9 cellular contexts compared by ENCODE assay signal in the genomic region with DNA sequence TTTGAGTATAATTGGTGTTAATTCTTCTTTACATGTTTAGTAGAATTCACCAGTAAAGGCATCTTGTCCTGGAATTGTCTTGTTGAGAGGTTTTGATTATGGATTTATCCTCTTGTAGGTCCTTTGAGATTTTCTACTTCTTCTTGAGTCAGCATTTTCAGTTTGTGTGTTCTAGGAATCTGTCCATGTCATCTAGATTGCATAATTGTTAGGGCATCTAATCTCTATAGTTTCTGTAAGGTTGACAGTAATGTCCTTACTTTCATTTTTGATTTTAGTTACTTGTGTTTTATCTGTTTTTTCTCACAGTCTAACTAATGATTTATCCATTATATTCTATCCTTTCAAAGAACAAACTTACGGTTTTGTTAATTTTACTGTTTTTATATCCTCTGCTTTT.
DNase-seq lines count a peak whose midpoint lies in the region; ATAC-seq and TF ChIP-seq lines count a peak whose summit lies in the region.
"Had no signal": no experiment of that assay in that cellular context is flagged by ENCODE, and none has a peak within 500 bp of the region (broad histone marks: within the 10 kb centered on the region; RNA-seq: fewer than 3 reads in every experiment).

No MANE protein-coding gene starts in this region.

- H3K9ac ChIP-seq in mesenchymal stem cell (ENCODE audit: low read length), result no peak overlapping the region

- H3K27ac ChIP-seq in mesenchymal stem cell (ENCODE audit: low read length, poor library complexity, severe bottlenecking), result no peak overlapping the region

- no peak overlapping the region for H3K4me3 ChIP-seq in NB4 (ENCODE audit: low read depth, low read length)
- no peak overlapping the region for H3K4me3 ChIP-seq in mesenchymal stem cell (ENCODE audit: insufficient read depth in 1 of 2, low read depth in 1 of 2, low read length in 2 of 2)

- no peak for TF ChIP-seq CTCF in NB4 (IDR thresholded peaks at IDR 0.05; ENCODE audit: low read depth, low read length)

- no peak overlapping the region for H2AK5ac ChIP-seq in mesenchymal stem cell (ENCODE audit: low read length, severe bottlenecking)

- no peak overlapping the region for H3K23ac ChIP-seq in mesenchymal stem cell (ENCODE audit: low read length in 2 of 2)

- no peak overlapping the region for H3K18ac ChIP-seq in mesenchymal stem cell (ENCODE audit: low read depth in 1 of 2, low read length in 2 of 2)

- DNase-seq in NB4 (ENCODE audit: low read depth) (peak; percentile 4), mesenchymal stem cell (peak; percentile 13), occipital lobe (lab: John Stamatoyannopoulos, UW) (no peak), COR-L47 (lab: John Stamatoyannopoulos, UW) (no peak)
- DNase-seq: head of caudate nucleus, right cardiac atrium had no signal

- H3K79me1 ChIP-seq in mesenchymal stem cell (replicated peaks; ENCODE audit: low read length, poor library complexity, severe bottlenecking), result no peaks in the 10 kb centered on the region

- no peak overlapping the region for H2BK5ac ChIP-seq in mesenchymal stem cell (ENCODE audit: low read depth, low read length, poor library complexity, severe bottlenecking)

- no peaks in the 10 kb centered on the region for H3K9me3 ChIP-seq in mesenchymal stem cell (ENCODE audit: control insufficient read depth, low read length)

- H3K4ac ChIP-seq in mesenchymal stem cell (ENCODE audit: low read depth in 1 of 2, low read length in 2 of 2), result no peak overlapping the region

- ATAC-seq in GM18508 (IDR thresholded peaks at IDR 0.05; ENCODE audit: insufficient read depth, unreplicated experiment), result peak; percentile 54
- peak; percentile 43 for ATAC-seq in GM21717 (IDR thresholded peaks at IDR 0.05; ENCODE audit: unreplicated experiment)
- no peak for ATAC-seq in GM19023 (IDR thresholded peaks at IDR 0.05; ENCODE audit: unreplicated experiment)
- ATAC-seq: right cardiac atrium had no signal

- H3K14ac ChIP-seq in mesenchymal stem cell (ENCODE audit: low read length in 2 of 2), result no peak overlapping the region

- TF ChIP-seq POLR2A in NB4 (IDR thresholded peaks at IDR 0.05; ENCODE audit: extremely low read depth, insufficient read length), result no peak

- no peaks in the 10 kb centered on the region for H3K27me3 ChIP-seq in mesenchymal stem cell (ENCODE audit: control insufficient read depth in 1 of 2, insufficient read depth in 1 of 2, low read length in 2 of 2)

- H3K36me3 ChIP-seq in mesenchymal stem cell (ENCODE audit: control insufficient read depth in 1 of 2, insufficient read depth in 2 of 2, low read depth in 1 of 2, low read length in 2 of 2), result no peaks in the 10 kb centered on the region

- H2BK120ac ChIP-seq in mesenchymal stem cell (ENCODE audit: low read depth, low read length), result no peak overlapping the region

- H3K4me1 ChIP-seq in mesenchymal stem cell (ENCODE audit: control insufficient read depth, insufficient read depth, low read depth, low read length), result no peaks in the 10 kb centered on the region

- WGBS in mesenchymal stem cell, result 100% methylated on average over 1 of the region's 1 CpG

- no peak overlapping the region for H2BK12ac ChIP-seq in mesenchymal stem cell (ENCODE audit: low read length in 2 of 2)

- no peak overlapping the region for H3K4me2 ChIP-seq in mesenchymal stem cell (ENCODE audit: low read length, poor library complexity, severe bottlenecking)

- no peak overlapping the region for H4K8ac ChIP-seq in mesenchymal stem cell (ENCODE audit: low read length)

- H4K91ac ChIP-seq in mesenchymal stem cell (ENCODE audit: low read length), result no peak overlapping the region

- no peak overlapping the region for H2AFZ ChIP-seq in mesenchymal stem cell (ENCODE audit: low read depth, low read length)

- H2BK15ac ChIP-seq in mesenchymal stem cell (ENCODE audit: low read depth, poor library complexity, severe bottlenecking), result no peak overlapping the region

Comparison
In these comparisons a context has a peak if more than half of its experiments do, and no peak if none do; other contexts are left out.
1. DNase-seq: peak in NB4 (single experiment) and mesenchymal stem cell (single experiment); none in occipital lobe (single experiment) and COR-L47 (single experiment).